ENCODE assay signal across 9 cellular contexts in the genomic region with DNA sequence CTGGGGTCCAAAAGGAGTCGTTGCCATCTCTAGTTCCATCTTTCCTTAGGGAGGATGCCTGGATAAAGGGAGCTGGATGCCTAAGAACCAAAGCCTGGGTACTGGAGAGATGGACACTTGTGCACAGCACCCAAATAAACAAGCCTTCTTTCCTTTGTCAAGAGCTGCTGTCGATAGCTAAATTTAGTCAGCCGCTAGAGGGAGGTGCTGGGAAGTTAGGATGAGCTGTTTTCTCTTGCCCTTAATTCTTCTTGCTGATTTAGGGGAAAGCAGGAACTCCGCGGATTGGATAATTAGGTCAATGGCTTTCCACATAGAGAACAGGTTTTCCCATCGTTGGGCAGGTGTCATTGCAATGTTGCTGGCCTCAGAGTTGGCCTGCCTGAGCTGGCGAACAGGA. TPM values are rescaled to one million over a fixed set of nuclear protein-coding genes. Genes with fewer than 3 reads are reported as not detected.
A peak's percentile ranks its signal among the peaks of the same experiment; 100 is the strongest.
DNase-seq lines count a peak whose midpoint lies in the region; ATAC-seq and TF ChIP-seq lines count a peak whose summit lies in the region.
"Had no signal": no experiment of that assay in that cellular context is flagged by ENCODE, and none has a peak within 500 bp of the region (broad histone marks: within the 10 kb centered on the region; RNA-seq: fewer than 3 reads in every experiment).

No MANE protein-coding gene starts in this region.

- H3K27me3 Mint-ChIP-seq in nephron progenitor cell (ENCODE audit: low read depth, poor library complexity): peaks cover 45% of the 10 kb centered on the region
- H3K27me3 Mint-ChIP-seq in activated T-cell treated with anti-CD3 and anti-CD28 coated beads, Interleukin-2, amount 50 U/mL, for 4 hours (ENCODE audit: low read depth): peaks cover 29% of the 10 kb centered on the region

- H3K4me3 Mint-ChIP-seq in nephron progenitor cell: no peak overlapping the region
- no peak overlapping the region for H3K4me3 Mint-ChIP-seq in activated T-cell treated with anti-CD3 and anti-CD28 coated beads, Interleukin-2, amount 50 U/mL, for 4 hours
- H3K4me3 Mint-ChIP-seq: brain had no signal

- no peaks in the 10 kb centered on the region for H3K9me3 Mint-ChIP-seq in nephron progenitor cell
- H3K9me3 Mint-ChIP-seq in activated T-cell treated with anti-CD3 and anti-CD28 coated beads, Interleukin-2, amount 50 U/mL, for 4 hours: no peaks in the 10 kb centered on the region
- H3K9me3 Mint-ChIP-seq: brain had no signal

- H3K27ac Mint-ChIP-seq in nephron progenitor cell: no peak overlapping the region
- H3K27ac Mint-ChIP-seq: brain had no signal

- H3K36me3 Mint-ChIP-seq in nephron progenitor cell (ENCODE audit: low read depth): no peaks in the 10 kb centered on the region
- no peaks in the 10 kb centered on the region for H3K36me3 Mint-ChIP-seq in activated T-cell treated with anti-CD3 and anti-CD28 coated beads, Interleukin-2, amount 50 U/mL, for 4 hours (ENCODE audit: insufficient read depth)
- H3K36me3 Mint-ChIP-seq: brain had no signal

- DNase-seq in stimulated activated CD4-positive, alpha-beta T cell treated with anti-CD3 and anti-CD28 coated beads, Interleukin-1b, Interleukin-23, amount 100 ng/mL, for 48 hours: peak; percentile 2
- DNase-seq in stimulated activated CD4-positive, alpha-beta T cell treated with anti-CD3 and anti-CD28 coated beads, Interleukin-12 subunit alpha, Interleukin-12 subunit beta, amount 100 ng/mL, for 4 hours: no peak
- DNase-seq in NCI-H69 (lab: John Stamatoyannopoulos, UW): peak; percentile 42
- DNase-seq in ecto neural progenitor cell (ENCODE audit: low spot score): peak; percentile 55
- DNase-seq in nephron progenitor cell: peak; percentile 41
- DNase-seq in activated T-cell treated with anti-CD3 and anti-CD28 coated beads, Interleukin-2, amount 50 U/mL, for 4 hours: no peak
- no peak for DNase-seq in stimulated activated naive CD4-positive, alpha-beta T cell treated with Interleukin-2 at 50 U/mL for 16 hours (lab: John Stamatoyannopoulos, UW)

- peak; percentile 67 for TF ChIP-seq CTCF in nephron progenitor cell (IDR thresholded peaks at IDR 0.05)

- ATAC-seq in activated T-cell treated with anti-CD3 and anti-CD28 coated beads, Interleukin-2, amount 50 U/mL, for 4 hours: no peak
- ATAC-seq in HG02938 (IDR thresholded peaks at IDR 0.05; ENCODE audit: unreplicated experiment): no peak

- peaks cover 24% of the 10 kb centered on the region for H3K4me1 Mint-ChIP-seq in nephron progenitor cell
- H3K4me1 Mint-ChIP-seq in activated T-cell treated with anti-CD3 and anti-CD28 coated beads, Interleukin-2, amount 50 U/mL, for 4 hours (ENCODE audit: low read depth): no peaks in the 10 kb centered on the region

RNA-seq across cellular contexts. Expression of gene SERPINB12, which starts 30.9 kb away (rescaled TPM):
- total RNA-seq in activated T-cell treated with anti-CD3 and anti-CD28 coated beads, Interleukin-2, amount 50 U/mL, for 4 hours: not detected

RNA-seq across cellular contexts. Expression of gene SERPINB5, which starts 34.5 kb away (rescaled TPM):
- not detected for total RNA-seq in activated T-cell treated with anti-CD3 and anti-CD28 coated beads, Interleukin-2, amount 50 U/mL, for 4 hours

Comparison
In these comparisons a context has a peak if more than half of its experiments do, and no peak if none do; other contexts are left out.
1. DNase-seq: peak in stimulated activated CD4-positive, alpha-beta T cell treated with anti-CD3 and anti-CD28 coated beads, Interleukin-1b, Interleukin-23, amount 100 ng/mL, for 48 hours (single experiment), NCI-H69 (single experiment), ecto neural progenitor cell (single experiment) and nephron progenitor cell (single experiment); none in stimulated activated CD4-positive, alpha-beta T cell treated with anti-CD3 and anti-CD28 coated beads, Interleukin-12 subunit alpha, Interleukin-12 subunit beta, amount 100 ng/mL, for 4 hours (single experiment), activated T-cell treated with anti-CD3 and anti-CD28 coated beads, Interleukin-2, amount 50 U/mL, for 4 hours (single experiment) and stimulated activated naive CD4-positive, alpha-beta T cell treated with Interleukin-2 at 50 U/mL for 16 hours (single experiment).